Comparison of ENCODE assay signal across 1 cellular context in genomic region chr19:46622118-46622446, GRCh38.
TF ChIP-seq lines count a peak whose summit lies in the region.

No MANE protein-coding gene starts in this region.

TF ChIP-seq in SK-N-SH treated with all-trans-retinoic acid at 6 μM for 48 hours, 23 proteins besides CTCF, POLR2A, EP300 and RAD21 (continued from another document):
- TF ChIP-seq ZFP30 (CRISPR knock-in tag; IDR thresholded peaks at IDR 0.05) (no peak), POU6F1 (CRISPR knock-in tag; IDR thresholded peaks at IDR 0.05; ENCODE audit: borderline replicate concordance, low read depth) (no peak), TSHZ2 (CRISPR knock-in tag; IDR thresholded peaks at IDR 0.05) (no peak), CSDC2 (CRISPR knock-in tag; IDR thresholded peaks at IDR 0.05) (no peak), ESRRG (CRISPR knock-in tag; IDR thresholded peaks at IDR 0.05) (no peak), PATZ1 (CRISPR knock-in tag; IDR thresholded peaks at IDR 0.05; ENCODE audit: borderline replicate concordance) (no peak), ISL1 (CRISPR knock-in tag; IDR thresholded peaks at IDR 0.05) (no peak), TCF4 (CRISPR knock-in tag; IDR thresholded peaks at IDR 0.05; ENCODE audit: borderline replicate concordance) (no peak), ZNF70 (CRISPR knock-in tag; IDR thresholded peaks at IDR 0.05) (no peak), ZFP3 (CRISPR knock-in tag; IDR thresholded peaks at IDR 0.05) (no peak)
